7 cellular contexts compared by ENCODE assay signal in the genomic region with DNA sequence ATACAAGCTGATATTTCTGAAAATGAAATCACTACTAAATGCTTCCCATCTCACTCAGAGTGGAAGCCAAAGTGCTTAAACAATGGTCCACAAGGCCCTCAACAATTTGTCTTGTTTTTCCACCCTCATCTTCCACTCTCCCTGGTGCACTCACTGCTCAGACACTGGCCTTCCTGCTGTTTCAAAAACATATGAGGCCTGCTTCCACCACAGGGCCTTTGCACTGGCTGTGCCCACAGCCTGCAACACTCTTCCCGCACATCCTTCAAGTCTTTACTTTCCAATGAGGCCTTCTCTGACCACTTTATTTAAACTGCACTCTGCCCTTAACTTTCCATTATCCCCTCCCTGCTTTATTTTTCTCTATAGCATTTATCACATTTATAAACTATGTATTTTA.
"Had no signal": no experiment of that assay in that cellular context is flagged by ENCODE, and none has a peak within 500 bp of the region (broad histone marks: within the 10 kb centered on the region; RNA-seq: fewer than 3 reads in every experiment).

No MANE protein-coding gene starts in this region.

- DNase-seq: H7, KG1 had no signal

- H3K9me3 Mint-ChIP-seq: GM23338 had no signal

- H3K4me1 ChIP-seq: HAP-1 had no signal

- H2AFZ ChIP-seq: GM23338 had no signal

- FAIRE-seq: HepG2 had no signal

- H3K4me2 ChIP-seq: GM23338 had no signal

- ATAC-seq: GM23338, HCT116, HepG2 had no signal

- H3K27me3 Mint-ChIP-seq: IgD-negative memory B cell had no signal

- H3K4me1 Mint-ChIP-seq: GM23338 had no signal

- H3K9me3 ChIP-seq: HAP-1 had no signal

- H3K4me3 Mint-ChIP-seq: GM23338, IgD-negative memory B cell had no signal

- H3K4me3 ChIP-seq: GM23338, HAP-1 had no signal

- H3K27ac Mint-ChIP-seq: GM23338, IgD-negative memory B cell had no signal
